ENCODE assay signal across 1 cellular context in the genomic region with DNA sequence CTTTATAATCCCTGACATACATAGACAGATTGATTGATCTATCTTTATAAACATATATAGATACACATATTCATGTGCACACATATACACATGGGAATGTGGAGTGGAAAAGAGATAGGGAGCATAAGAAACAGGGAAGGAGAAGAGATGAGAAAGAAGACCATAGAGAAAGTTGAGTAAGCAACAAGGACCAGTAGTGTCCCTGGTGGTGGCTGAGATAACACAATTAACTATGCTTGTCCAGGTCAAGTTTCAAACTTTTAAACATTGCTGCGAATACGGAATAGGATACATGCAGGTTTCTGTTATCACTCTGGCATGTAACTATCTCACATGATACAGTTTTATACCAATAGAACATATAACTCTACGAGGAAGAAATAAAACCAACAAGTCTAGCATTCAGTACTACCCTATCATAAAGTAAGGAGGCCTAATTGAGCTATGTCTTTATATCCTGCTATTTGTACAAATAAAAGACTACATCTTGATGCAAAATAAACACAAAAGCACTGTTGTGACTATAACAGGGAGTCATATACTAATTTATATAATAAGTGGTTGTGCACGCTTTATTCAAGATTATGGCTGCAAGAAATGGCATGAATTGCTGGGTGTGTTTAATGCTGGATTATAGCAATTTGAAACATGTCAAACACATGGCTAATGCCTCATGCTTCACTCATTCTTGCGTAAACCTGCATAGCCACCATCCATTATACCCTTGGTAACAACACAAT.
TF ChIP-seq lines count a peak whose summit lies in the region.

No MANE protein-coding gene starts in this region.

TF ChIP-seq in HCT116, 20 proteins besides CTCF, POLR2A, EP300 and RAD21:
- TF ChIP-seq ZBTB33 (IDR thresholded peaks at IDR 0.05; ENCODE audit: extremely low read depth, insufficient replicate concordance, low read length): no peak
- TF ChIP-seq, protein P1, sequence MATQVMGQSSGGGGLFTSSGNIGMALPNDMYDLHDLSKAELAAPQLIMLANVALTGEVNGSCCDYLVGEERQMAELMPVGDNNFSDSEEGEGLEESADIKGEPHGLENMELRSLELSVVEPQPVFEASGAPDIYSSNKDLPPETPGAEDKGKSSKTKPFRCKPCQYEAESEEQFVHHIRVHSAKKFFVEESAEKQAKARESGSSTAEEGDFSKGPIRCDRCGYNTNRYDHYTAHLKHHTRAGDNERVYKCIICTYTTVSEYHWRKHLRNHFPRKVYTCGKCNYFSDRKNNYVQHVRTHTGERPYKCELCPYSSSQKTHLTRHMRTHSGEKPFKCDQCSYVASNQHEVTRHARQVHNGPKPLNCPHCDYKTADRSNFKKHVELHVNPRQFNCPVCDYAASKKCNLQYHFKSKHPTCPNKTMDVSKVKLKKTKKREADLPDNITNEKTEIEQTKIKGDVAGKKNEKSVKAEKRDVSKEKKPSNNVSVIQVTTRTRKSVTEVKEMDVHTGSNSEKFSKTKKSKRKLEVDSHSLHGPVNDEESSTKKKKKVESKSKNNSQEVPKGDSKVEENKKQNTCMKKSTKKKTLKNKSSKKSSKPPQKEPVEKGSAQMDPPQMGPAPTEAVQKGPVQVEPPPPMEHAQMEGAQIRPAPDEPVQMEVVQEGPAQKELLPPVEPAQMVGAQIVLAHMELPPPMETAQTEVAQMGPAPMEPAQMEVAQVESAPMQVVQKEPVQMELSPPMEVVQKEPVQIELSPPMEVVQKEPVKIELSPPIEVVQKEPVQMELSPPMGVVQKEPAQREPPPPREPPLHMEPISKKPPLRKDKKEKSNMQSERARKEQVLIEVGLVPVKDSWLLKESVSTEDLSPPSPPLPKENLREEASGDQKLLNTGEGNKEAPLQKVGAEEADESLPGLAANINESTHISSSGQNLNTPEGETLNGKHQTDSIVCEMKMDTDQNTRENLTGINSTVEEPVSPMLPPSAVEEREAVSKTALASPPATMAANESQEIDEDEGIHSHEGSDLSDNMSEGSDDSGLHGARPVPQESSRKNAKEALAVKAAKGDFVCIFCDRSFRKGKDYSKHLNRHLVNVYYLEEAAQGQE (IDR thresholded peaks at IDR 0.05; ENCODE audit: low read depth): no peak
- TF ChIP-seq POLR2AphosphoS5 (IDR thresholded peaks at IDR 0.05; ENCODE audit: low read depth, low read length): no peak
- TF ChIP-seq SP1 (IDR thresholded peaks at IDR 0.05; ENCODE audit: low read depth): no peak
- TF ChIP-seq EGR1 (IDR thresholded peaks at IDR 0.05; ENCODE audit: low read depth): no peak
- no peak for TF ChIP-seq YY1 (IDR thresholded peaks at IDR 0.05; ENCODE audit: extremely low read depth, insufficient replicate concordance, low read depth, low read length)
- TF ChIP-seq SIN3A (IDR thresholded peaks at IDR 0.05; ENCODE audit: low read depth): no peak
- no peak for TF ChIP-seq TCF7L2 (IDR thresholded peaks at IDR 0.05; ENCODE audit: borderline replicate concordance, extremely low read depth, insufficient read depth, insufficient read length)
- no peak for TF ChIP-seq ELF1 (IDR thresholded peaks at IDR 0.05; ENCODE audit: borderline replicate concordance, low read depth)
- no peak for TF ChIP-seq ZFX (IDR thresholded peaks at IDR 0.05)
- TF ChIP-seq EZH2phosphoT487 (IDR thresholded peaks at IDR 0.05; ENCODE audit: borderline replicate concordance): no peak
- no peak for TF ChIP-seq JUND (IDR thresholded peaks at IDR 0.05)
- no peak for TF ChIP-seq ZNF274 (IDR thresholded peaks at IDR 0.05; ENCODE audit: low read depth, low read length)
- no peak for TF ChIP-seq CBX3 (IDR thresholded peaks at IDR 0.05; ENCODE audit: low read depth)
- TF ChIP-seq CEBPB (IDR thresholded peaks at IDR 0.05; ENCODE audit: low read depth): no peak
